Comparison of ENCODE assay signal across 16 cellular contexts in genomic region chr4:151322565-151322964, GRCh38. TPM values are rescaled to one million over a fixed set of nuclear protein-coding genes. Genes with fewer than 3 reads are reported as not detected.
A peak's percentile ranks its signal among the peaks of the same experiment; 100 is the strongest.
DNase-seq lines count a peak whose midpoint lies in the region; ATAC-seq, FAIRE-seq and TF ChIP-seq lines count a peak whose summit lies in the region.
"Had no signal": no experiment of that assay in that cellular context is flagged by ENCODE, and none has a peak within 500 bp of the region (broad histone marks: within the 10 kb centered on the region; RNA-seq: fewer than 3 reads in every experiment).

No MANE protein-coding gene starts in this region.

- no peaks in the 10 kb centered on the region for H3K36me3 Mint-ChIP-seq in HFFc6 (ENCODE audit: low read depth)
- no peaks in the 10 kb centered on the region for H3K36me3 Mint-ChIP-seq in activated CD4-positive, alpha-beta T cell treated with anti-CD3 and anti-CD28 coated beads, Interleukin-2, amount 10 ng/mL, durations not matched to agents 7 days and 5 days (ENCODE audit: low read depth)

- H4K20me1 ChIP-seq in hepatocyte (ENCODE audit: insufficient read depth, poor library complexity, severe bottlenecking) (peaks cover 38% of the 10 kb centered on the region), smooth muscle cell (ENCODE audit: low read depth) (no peaks in the 10 kb centered on the region)

- H3K36me3 ChIP-seq in hepatocyte (replicated peaks; ENCODE audit: insufficient read depth, low read depth) (no peaks in the 10 kb centered on the region), smooth muscle cell (ENCODE audit: low read depth) (no peaks in the 10 kb centered on the region), small intestine (ENCODE audit: control insufficient read depth in 2 of 2, insufficient read depth in 2 of 2, low read length in 2 of 2) (no peaks in the 10 kb centered on the region)

- no peaks in the 10 kb centered on the region for H3K27me3 ChIP-seq in hepatocyte
- H3K27me3 ChIP-seq in smooth muscle cell (ENCODE audit: low read depth): no peaks in the 10 kb centered on the region
- peaks cover 0 to 4% of the 10 kb centered on the region in 2 donors for H3K27me3 ChIP-seq in small intestine (ENCODE audit: control insufficient read depth in 2 of 2, insufficient read depth in 2 of 2, low read length in 2 of 2)

- H3K27ac ChIP-seq in hepatocyte (peak overlapping the region; percentile 96), smooth muscle cell (ENCODE audit: low read depth) (peak overlapping the region; percentile 76), small intestine (ENCODE audit: low read depth in 1 of 2, low read length in 1 of 2) (no peak overlapping the region)
- H3K27ac ChIP-seq: psoas muscle had no signal

- no peak for TF ChIP-seq CTCF in HFFc6 (IDR thresholded peaks at IDR 0.05)
- no peak for TF ChIP-seq CTCF in astrocyte of the spinal cord (IDR thresholded peaks at IDR 0.05; ENCODE audit: low read depth, low read length)
- TF ChIP-seq CTCF in hepatocyte (IDR thresholded peaks at IDR 0.05; ENCODE audit: poor library complexity): no peak
- no peak for TF ChIP-seq CTCF in smooth muscle cell (IDR thresholded peaks at IDR 0.05; ENCODE audit: borderline replicate concordance, insufficient read depth, poor library complexity, severe bottlenecking)
- TF ChIP-seq CTCF in GM20000 (IDR thresholded peaks at IDR 0.05; ENCODE audit: extremely low read depth, missing control alignments): no peak

- H3K9me3 ChIP-seq in hepatocyte (ENCODE audit: low read depth) (no peaks in the 10 kb centered on the region), smooth muscle cell (replicated peaks; ENCODE audit: low read depth) (no peaks in the 10 kb centered on the region), small intestine (ENCODE audit: control insufficient read depth, low read depth) (no peaks in the 10 kb centered on the region)
- H3K9me3 ChIP-seq: psoas muscle had no signal

- H3K4me2 ChIP-seq in hepatocyte (peak overlapping the region; percentile 79), smooth muscle cell (peak overlapping the region; percentile 100)

- H2AFZ ChIP-seq in hepatocyte: no peak overlapping the region
- H2AFZ ChIP-seq in smooth muscle cell (ENCODE audit: low read depth): no peak overlapping the region

- ATAC-seq in GM19328 (IDR thresholded peaks at IDR 0.05; ENCODE audit: unreplicated experiment): no peak
- ATAC-seq: psoas muscle had no signal

- in situ Hi-C loops in astrocyte of the spinal cord (cut with HindIII; ENCODE audit: low sequenced_read_pairs): no loop called here

- no peaks in the 10 kb centered on the region for H3K9me2 ChIP-seq in hepatocyte (replicated peaks; ENCODE audit: insufficient read depth)

- peaks cover 46% of the 10 kb centered on the region for H3K4me1 Mint-ChIP-seq in HFFc6 (ENCODE audit: low read depth)
- peaks cover 11% of the 10 kb centered on the region for H3K4me1 Mint-ChIP-seq in activated CD4-positive, alpha-beta T cell treated with anti-CD3 and anti-CD28 coated beads, Interleukin-2, amount 10 ng/mL, durations not matched to agents 7 days and 5 days

- no peak for FAIRE-seq in small intestine (lab: Jason Lieb, UNC)

- H3K79me2 ChIP-seq in hepatocyte (peaks cover 64% of the 10 kb centered on the region), smooth muscle cell (ENCODE audit: low read depth) (peaks cover 34% of the 10 kb centered on the region)

- no peak overlapping the region for H3K4me3 Mint-ChIP-seq in HFFc6
- H3K4me3 Mint-ChIP-seq in activated CD4-positive, alpha-beta T cell treated with anti-CD3 and anti-CD28 coated beads, Interleukin-2, amount 10 ng/mL, durations not matched to agents 7 days and 5 days: no peak overlapping the region
- H3K4me3 Mint-ChIP-seq: activated naive CD4-positive, alpha-beta T cell treated with anti-CD3 and anti-CD28 coated beads for 36 hours; CD8-positive, alpha-beta memory T cell; stimulated activated naive CD8-positive, alpha-beta T cell treated with anti-CD3 and anti-CD28 coated beads, Interleukin-15, Interleukin-2, amounts not matched to agents 100 ng/mL and 50 ng/mL, for 24 hours had no signal

- H3K9ac ChIP-seq in smooth muscle cell (ENCODE audit: low read depth): no peak overlapping the region

- H3K4me3 ChIP-seq in astrocyte of the spinal cord (ENCODE audit: low read depth, low read length): no peak overlapping the region
- H3K4me3 ChIP-seq in hepatocyte: peak overlapping the region; percentile 44
- peak overlapping the region; percentile 65 for H3K4me3 ChIP-seq in smooth muscle cell
- H3K4me3 ChIP-seq in small intestine (ENCODE audit: low read depth in 1 of 2, low read length in 2 of 2): peak overlapping the region in 1 of 2 donors; percentile 84

- no peaks in the 10 kb centered on the region for H3K9me3 Mint-ChIP-seq in HFFc6
- no peaks in the 10 kb centered on the region for H3K9me3 Mint-ChIP-seq in activated CD4-positive, alpha-beta T cell treated with anti-CD3 and anti-CD28 coated beads, Interleukin-2, amount 10 ng/mL, durations not matched to agents 7 days and 5 days
- H3K9me3 Mint-ChIP-seq: activated naive CD4-positive, alpha-beta T cell treated with anti-CD3 and anti-CD28 coated beads for 36 hours; CD8-positive, alpha-beta memory T cell; stimulated activated naive CD8-positive, alpha-beta T cell treated with anti-CD3 and anti-CD28 coated beads, Interleukin-15, Interleukin-2, amounts not matched to agents 100 ng/mL and 50 ng/mL, for 24 hours had no signal

- POLR2A ChIA-PET in activated CD4-positive, alpha-beta T cell treated with anti-CD3 and anti-CD28 coated beads, Interleukin-2, amount 10 ng/mL, durations not matched to agents 7 days and 5 days (lab: Charles Lee): no interaction called here

- CTCF ChIA-PET in activated CD4-positive, alpha-beta T cell treated with anti-CD3 and anti-CD28 coated beads, Interleukin-2, amount 10 ng/mL, durations not matched to agents 7 days and 5 days (lab: Charles Lee): interaction anchor here (0.6 kb wide), 1 partner anchor 113 kb away, joined by 6 read pairs; no protein-coding TSS in a partner anchor

- peak overlapping the region; percentile 46 for H3K27ac Mint-ChIP-seq in HFFc6
- H3K27ac Mint-ChIP-seq in activated CD4-positive, alpha-beta T cell treated with anti-CD3 and anti-CD28 coated beads, Interleukin-2, amount 10 ng/mL, durations not matched to agents 7 days and 5 days: no peak overlapping the region
- H3K27ac Mint-ChIP-seq: activated naive CD4-positive, alpha-beta T cell treated with anti-CD3 and anti-CD28 coated beads for 36 hours; CD8-positive, alpha-beta memory T cell; stimulated activated naive CD8-positive, alpha-beta T cell treated with anti-CD3 and anti-CD28 coated beads, Interleukin-15, Interleukin-2, amounts not matched to agents 100 ng/mL and 50 ng/mL, for 24 hours had no signal

- H3F3A ChIP-seq in smooth muscle cell (ENCODE audit: low read depth): peaks cover 16% of the 10 kb centered on the region

- H3K4me1 ChIP-seq in hepatocyte (ENCODE audit: insufficient read depth): peaks cover 22% of the 10 kb centered on the region
- peaks cover 15% of the 10 kb centered on the region for H3K4me1 ChIP-seq in smooth muscle cell (ENCODE audit: low read depth)
- peaks cover 0 to 2% of the 10 kb centered on the region in 2 donors for H3K4me1 ChIP-seq in small intestine (ENCODE audit: control insufficient read depth in 2 of 2, insufficient read depth in 1 of 2, low read depth in 1 of 2, low read length in 1 of 2)

- DNase-seq in HFFc6 (peak; percentile 34), astrocyte of the spinal cord (ENCODE audit: low read depth, low spot score) (peak; percentile 9), hepatocyte (ENCODE audit: low spot score) (no peak), smooth muscle cell (lab: John Stamatoyannopoulos, UW; ENCODE audit: unreplicated experiment) (no peak), GM20000 (ENCODE audit: low spot score) (no peak), small intestine (no peak)
- no peak for DNase-seq in activated CD4-positive, alpha-beta T cell treated with anti-CD3 and anti-CD28 coated beads, Interleukin-2, amount 10 ng/mL, durations not matched to agents 7 days and 5 days
- DNase-seq: activated CD8-positive, alpha-beta memory T cell treated with anti-CD3 and anti-CD28 coated beads for 24 hours; activated naive CD4-positive, alpha-beta T cell treated with anti-CD3 and anti-CD28 coated beads for 36 hours; CD8-positive, alpha-beta memory T cell; psoas muscle had no signal

- H3K27me3 Mint-ChIP-seq in HFFc6 (ENCODE audit: insufficient read depth): no peaks in the 10 kb centered on the region; the same call in 1 of the 2 replicates
- H3K27me3 Mint-ChIP-seq in activated CD4-positive, alpha-beta T cell treated with anti-CD3 and anti-CD28 coated beads, Interleukin-2, amount 10 ng/mL, durations not matched to agents 7 days and 5 days: peaks cover 56% of the 10 kb centered on the region

RNA-seq across cellular contexts. Expression of gene SH3D19, which starts 2.8 kb away (rescaled TPM):
- total RNA-seq in HFFc6 (2021; fragmentation: NEBNext Ultra II Directional; extraction: Animal tissue kit (Norgen Biotek cat#: 25700)): 10 to 100 TPM; 40.2 to 52.9 (median 51.0) TPM
- total RNA-seq in hepatocyte (54.7 and 61.6 TPM in 2 replicates), smooth muscle cell (18.9 and 20.3 TPM in 2 replicates)
- polyA plus RNA-seq in hepatocyte (28.2 and 31.9 TPM in 2 replicates), smooth muscle cell (7.9 and 10.9 TPM in 2 replicates), small intestine (10 to 100 TPM; 37.7 to 92.4 (median 61.1) TPM)
- not detected for total RNA-seq in activated CD4-positive, alpha-beta T cell treated with anti-CD3 and anti-CD28 coated beads, Interleukin-2, amount 10 ng/mL, durations not matched to agents 7 days and 5 days
- total RNA-seq: activated naive CD4-positive, alpha-beta T cell treated with anti-CD3 and anti-CD28 coated beads for 36 hours; CD8-positive, alpha-beta memory T cell had no signal
- polyA plus RNA-seq: CD8-positive, alpha-beta memory T cell had no signal

RNA-seq across cellular contexts. Expression of gene PRSS48, which starts 45.6 kb away (rescaled TPM):
- not detected for total RNA-seq in HFFc6 (2021; fragmentation: NEBNext Ultra II Directional; extraction: Animal tissue kit (Norgen Biotek cat#: 25700))
- total RNA-seq in hepatocyte: not detected in 2 replicates
- polyA plus RNA-seq in hepatocyte: 0.43 and 0.79 TPM in 2 replicates
- not detected in 2 replicates for total RNA-seq in smooth muscle cell
- not detected in 2 replicates for polyA plus RNA-seq in smooth muscle cell
- total RNA-seq in activated CD4-positive, alpha-beta T cell treated with anti-CD3 and anti-CD28 coated beads, Interleukin-2, amount 10 ng/mL, durations not matched to agents 7 days and 5 days: not detected
- not detected for polyA plus RNA-seq in small intestine
- total RNA-seq: activated naive CD4-positive, alpha-beta T cell treated with anti-CD3 and anti-CD28 coated beads for 36 hours; CD8-positive, alpha-beta memory T cell; cerebellum; LHCN-M2; lower leg skin; psoas muscle had no signal
- polyA plus RNA-seq: CD8-positive, alpha-beta memory T cell; psoas muscle had no signal

Comparison
In these comparisons a context has a peak if more than half of its experiments do, and no peak if none do; other contexts are left out.
1. DNase-seq: peak in HFFc6 (single experiment) and astrocyte of the spinal cord (single experiment); none in hepatocyte (single experiment), smooth muscle cell (single experiment), GM20000 (single experiment), activated CD4-positive, alpha-beta T cell treated with anti-CD3 and anti-CD28 coated beads, Interleukin-2, amount 10 ng/mL, durations not matched to agents 7 days and 5 days (single experiment) and small intestine (single experiment).
2. H3K27ac ChIP-seq: peak in hepatocyte (single experiment) and smooth muscle cell (single experiment); none in small intestine (0 of 2).
3. RNA of gene SH3D19, which starts 2.8 kb away (total RNA-seq): 54.7 to 61.6 TPM in hepatocyte, 40.2 to 52.9 TPM in HFFc6 and 18.9 to 20.3 TPM in smooth muscle cell; not detected in activated CD4-positive, alpha-beta T cell treated with anti-CD3 and anti-CD28 coated beads, Interleukin-2, amount 10 ng/mL, durations not matched to agents 7 days and 5 days; every median in the first group is over 10 times any median in the second.